11 cellular contexts compared by ENCODE assay signal in genomic region chr10:71737356-71738172, GRCh38. TPM values are rescaled to one million over a fixed set of nuclear protein-coding genes. Genes with fewer than 3 reads are reported as not detected.
DNase-seq lines count a peak whose midpoint lies in the region; ATAC-seq and TF ChIP-seq lines count a peak whose summit lies in the region.
"Had no signal": no experiment of that assay in that cellular context is flagged by ENCODE, and none has a peak within 500 bp of the region (broad histone marks: within the 10 kb centered on the region; RNA-seq: fewer than 3 reads in every experiment).

No MANE protein-coding gene starts in this region.

- CTCF ChIA-PET in activated CD4-positive, alpha-beta T cell treated with anti-CD3 and anti-CD28 coated beads for 36 hours (lab: Charles Lee) = interaction anchor here (0.6 to 2.9 kb wide), 5 partner anchors 8 to 31 kb away, joined by 3 to 11 read pairs (median 4); no protein-coding TSS in a partner anchor

- POLR2A ChIA-PET in activated CD4-positive, alpha-beta T cell treated with anti-CD3 and anti-CD28 coated beads for 36 hours (lab: Charles Lee) = interaction anchor here (0.5 to 1.5 kb wide), 3 partner anchors 8 to 34 kb away, joined by 3 to 6 read pairs (median 3); no protein-coding TSS in a partner anchor

- H3K9me3 Mint-ChIP-seq in activated CD4-positive, alpha-beta T cell treated with anti-CD3 and anti-CD28 coated beads for 36 hours (ENCODE audit: low read depth) = peaks cover 9% of the 10 kb centered on the region
- H3K9me3 Mint-ChIP-seq in stimulated activated memory B cell treated with anti-CD40 and anti-IgM and Interleukin-4, amounts not matched to agents 10 μg/mL and 1 μg/mL and 100 μg/mL, for 72 hours = no peaks in the 10 kb centered on the region

- H3K27ac Mint-ChIP-seq in activated CD4-positive, alpha-beta T cell treated with anti-CD3 and anti-CD28 coated beads for 36 hours = peak overlapping the region; percentile 97
- peak overlapping the region; percentile 83 for H3K27ac Mint-ChIP-seq in stimulated activated memory B cell treated with anti-CD40 and anti-IgM and Interleukin-4, amounts not matched to agents 10 μg/mL and 1 μg/mL and 100 μg/mL, for 72 hours

- peak overlapping the region; percentile 61 for H3K27ac ChIP-seq in VCaP

- peaks cover 22% of the 10 kb centered on the region for H3K36me3 Mint-ChIP-seq in activated CD4-positive, alpha-beta T cell treated with anti-CD3 and anti-CD28 coated beads for 36 hours (ENCODE audit: low read depth)
- no peaks in the 10 kb centered on the region for H3K36me3 Mint-ChIP-seq in stimulated activated memory B cell treated with anti-CD40 and anti-IgM and Interleukin-4, amounts not matched to agents 10 μg/mL and 1 μg/mL and 100 μg/mL, for 72 hours

- H3K27me3 Mint-ChIP-seq in activated CD4-positive, alpha-beta T cell treated with anti-CD3 and anti-CD28 coated beads for 36 hours = no peaks in the 10 kb centered on the region
- H3K27me3 Mint-ChIP-seq in stimulated activated memory B cell treated with anti-CD40 and anti-IgM and Interleukin-4, amounts not matched to agents 10 μg/mL and 1 μg/mL and 100 μg/mL, for 72 hours = no peaks in the 10 kb centered on the region

- intact Hi-C loops in activated CD4-positive, alpha-beta T cell treated with anti-CD3 and anti-CD28 coated beads for 36 hours (cut with DNase I, micrococcal nuclease) = loop anchor here in 1 of 2 experiments (1.0 to 10.0 kb wide), 2 partner anchors 32 to 913 kb away; no protein-coding TSS in a partner anchor

- no peak for TF ChIP-seq CTCF in VCaP (conservative IDR thresholded peaks at IDR 0.05)
- TF ChIP-seq CTCF in GM20000 (IDR thresholded peaks at IDR 0.05; ENCODE audit: extremely low read depth, missing control alignments) = no peak

- peak overlapping the region; percentile 22 for H3K4me3 Mint-ChIP-seq in activated CD4-positive, alpha-beta T cell treated with anti-CD3 and anti-CD28 coated beads for 36 hours
- no peak overlapping the region for H3K4me3 Mint-ChIP-seq in stimulated activated memory B cell treated with anti-CD40 and anti-IgM and Interleukin-4, amounts not matched to agents 10 μg/mL and 1 μg/mL and 100 μg/mL, for 72 hours

- peak; percentile 74 for ATAC-seq in activated CD4-positive, alpha-beta T cell treated with anti-CD3 and anti-CD28 coated beads for 36 hours
- ATAC-seq in esophagus mucosa (peak; percentile 58), GM21360 (IDR thresholded peaks at IDR 0.05; ENCODE audit: unreplicated experiment) (no peak)
- no peak for ATAC-seq in stimulated activated memory B cell treated with anti-CD40 and anti-IgM and Interleukin-4, amounts not matched to agents 10 μg/mL and 1 μg/mL and 100 μg/mL, for 72 hours

- peaks cover 95% of the 10 kb centered on the region for H3K4me1 Mint-ChIP-seq in activated CD4-positive, alpha-beta T cell treated with anti-CD3 and anti-CD28 coated beads for 36 hours
- peaks cover 89% of the 10 kb centered on the region for H3K4me1 Mint-ChIP-seq in stimulated activated memory B cell treated with anti-CD40 and anti-IgM and Interleukin-4, amounts not matched to agents 10 μg/mL and 1 μg/mL and 100 μg/mL, for 72 hours

- DNase-seq in activated CD4-positive, alpha-beta T cell treated with anti-CD3 and anti-CD28 coated beads for 36 hours = peak; percentile 69
- DNase-seq in activated CD4-positive, alpha-beta T cell treated with anti-CD3 and anti-CD28 coated beads for 1 hour = no peak
- no peak for DNase-seq in stimulated activated CD8-positive, alpha-beta memory T cell treated with anti-CD3 and anti-CD28 coated beads, Interleukin-4, amount 100 ng/mL, for 48 hours
- no peak for DNase-seq in GM20000 (ENCODE audit: low spot score)
- DNase-seq: islet precursor cell, retina had no signal

RNA-seq across cellular contexts. Expression of gene C10orf105, which starts 18.0 kb away (rescaled TPM):
- total RNA-seq in activated CD4-positive, alpha-beta T cell treated with anti-CD3 and anti-CD28 coated beads for 36 hours = under 1 TPM; 0.34 to 0.40 TPM
- not detected for total RNA-seq in esophagus mucosa
- total RNA-seq: A673 had no signal

RNA-seq across cellular contexts. Expression of gene VSIR, which starts 35.8 kb away (rescaled TPM):
- 100 to 1,000 TPM in 1 of 2 experiments, 10 to 100 TPM in 1; 78.2 to 104 TPM for total RNA-seq in activated CD4-positive, alpha-beta T cell treated with anti-CD3 and anti-CD28 coated beads for 36 hours
- 45.8 TPM for total RNA-seq in esophagus mucosa
- total RNA-seq: A673 had no signal

Comparison
In these comparisons a context has a peak if more than half of its experiments do, and no peak if none do; other contexts are left out.
1. ATAC-seq: peak in activated CD4-positive, alpha-beta T cell treated with anti-CD3 and anti-CD28 coated beads for 36 hours (single experiment) and esophagus mucosa (single experiment); none in stimulated activated memory B cell treated with anti-CD40 and anti-IgM and Interleukin-4, amounts not matched to agents 10 μg/mL and 1 μg/mL and 100 μg/mL, for 72 hours (single experiment) and GM21360 (single experiment).